ENCODE assay signal across 8 cellular contexts in the genomic region with DNA sequence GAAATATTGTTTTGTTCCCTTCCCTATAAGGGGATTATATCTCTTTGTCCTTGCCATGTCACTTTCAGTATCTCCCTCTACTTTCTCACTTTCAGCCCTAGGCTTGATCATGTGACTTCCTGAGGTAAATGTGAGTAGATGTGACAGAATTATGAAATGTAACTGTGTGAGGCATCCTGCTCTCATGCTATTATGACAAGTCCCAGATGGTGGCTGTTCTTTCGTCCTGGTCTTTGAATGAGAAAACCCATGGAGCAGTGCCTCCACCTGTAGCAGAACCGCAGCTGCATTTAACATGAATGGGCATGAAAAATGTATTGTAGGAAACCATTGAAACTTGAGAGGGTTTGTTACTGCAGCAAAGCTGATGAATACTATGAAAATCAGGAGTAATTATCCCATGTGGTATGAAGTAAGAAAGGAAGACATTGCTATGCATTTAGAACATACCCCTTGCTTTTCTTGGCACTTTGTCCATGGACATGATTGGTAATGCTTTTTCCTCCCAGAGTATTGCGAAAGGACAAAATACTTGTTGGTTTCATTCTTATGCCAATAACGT.
DNase-seq lines count a peak whose midpoint lies in the region; ATAC-seq, FAIRE-seq and TF ChIP-seq lines count a peak whose summit lies in the region.

No MANE protein-coding gene starts in this region.

- POLR2A ChIA-PET in activated CD4-positive, alpha-beta T cell treated with anti-CD3 and anti-CD28 coated beads, Interleukin-2, amount 10 ng/mL, durations not matched to agents 7 days and 5 days (lab: Charles Lee): no interaction called here

- ATAC-seq in HG02623 (IDR thresholded peaks at IDR 0.05; ENCODE audit: unreplicated experiment): peak; percentile 98

- no peaks in the 10 kb centered on the region for H3K36me3 ChIP-seq in OCI-LY3 (replicated peaks; ENCODE audit: low read depth, low read length)

- CTCF ChIA-PET in activated CD4-positive, alpha-beta T cell treated with anti-CD3 and anti-CD28 coated beads, Interleukin-2, amount 10 ng/mL, durations not matched to agents 7 days and 5 days (lab: Charles Lee): no interaction called here

- H3K4me1 ChIP-seq in OCI-LY3 (ENCODE audit: low read length): peaks cover 6% of the 10 kb centered on the region; the same call in 1 of the 2 replicates

- no peak overlapping the region for H3K9ac ChIP-seq in OCI-LY3 (ENCODE audit: low read length)

- peaks cover 16% of the 10 kb centered on the region for H3K4me1 Mint-ChIP-seq in activated CD4-positive, alpha-beta T cell treated with anti-CD3 and anti-CD28 coated beads, Interleukin-2, amount 10 ng/mL, durations not matched to agents 7 days and 5 days

- H3K4me3 ChIP-seq in OCI-LY3 (ENCODE audit: low read length): no peak overlapping the region

- 0 out of 2 replicates have a peak overlapping the region, but pooled peaks have one; percentile 1 for H2AFZ ChIP-seq in OCI-LY3 (ENCODE audit: low read depth, low read length)

- peak overlapping the region; percentile 27 for H3K27ac Mint-ChIP-seq in activated CD4-positive, alpha-beta T cell treated with anti-CD3 and anti-CD28 coated beads, Interleukin-2, amount 10 ng/mL, durations not matched to agents 7 days and 5 days

- H3K9me3 ChIP-seq in OCI-LY3 (ENCODE audit: insufficient read depth, low read length): no peaks in the 10 kb centered on the region

- H3K36me3 Mint-ChIP-seq in activated CD4-positive, alpha-beta T cell treated with anti-CD3 and anti-CD28 coated beads, Interleukin-2, amount 10 ng/mL, durations not matched to agents 7 days and 5 days (ENCODE audit: low read depth): peaks cover 8% of the 10 kb centered on the region

- H3K4me2 ChIP-seq in OCI-LY3 (ENCODE audit: low read length): no peak overlapping the region

- no peak for TF ChIP-seq CTCF in OCI-LY3 (IDR thresholded peaks at IDR 0.05; ENCODE audit: low read depth, low read length)
- no peak for TF ChIP-seq CTCF in D721Med (IDR thresholded peaks at IDR 0.05; ENCODE audit: insufficient read depth, missing control alignments)

- H3K79me2 ChIP-seq in OCI-LY3 (ENCODE audit: low read length): no peaks in the 10 kb centered on the region

- H3K27me3 Mint-ChIP-seq in activated CD4-positive, alpha-beta T cell treated with anti-CD3 and anti-CD28 coated beads, Interleukin-2, amount 10 ng/mL, durations not matched to agents 7 days and 5 days: peaks cover 37% of the 10 kb centered on the region

- H3K9me3 Mint-ChIP-seq in activated CD4-positive, alpha-beta T cell treated with anti-CD3 and anti-CD28 coated beads, Interleukin-2, amount 10 ng/mL, durations not matched to agents 7 days and 5 days: peaks cover 8% of the 10 kb centered on the region

- DNase-seq in activated CD4-positive, alpha-beta T cell treated with anti-CD3 and anti-CD28 coated beads, Interleukin-2, amount 10 ng/mL, durations not matched to agents 7 days and 5 days: peak; percentile 51
- DNase-seq in activated CD4-positive, alpha-beta T cell treated with anti-CD3 and anti-CD28 coated beads for 4 hours: no peak
- peak; percentile 10 for DNase-seq in stimulated activated CD4-positive, alpha-beta T cell treated with anti-CD3 and anti-CD28 coated beads, Interleukin-4, amount 100 ng/mL, for 24 hours
- DNase-seq in DMS153 treated with DMSO at 0.1 percent for 48 hours (lab: John Stamatoyannopoulos, UW; ENCODE audit: unreplicated experiment) (no peak), D721Med (ENCODE audit: insufficient read length, low spot score) (no peak)
- DNase-seq in central memory CD4-positive, alpha-beta T cell: no peak

- no peak for FAIRE-seq in D721Med (lab: Jason Lieb, UNC)

- no peaks in the 10 kb centered on the region for H4K20me1 ChIP-seq in OCI-LY3 (ENCODE audit: insufficient read depth, low read length)

- H3K4me3 Mint-ChIP-seq in activated CD4-positive, alpha-beta T cell treated with anti-CD3 and anti-CD28 coated beads, Interleukin-2, amount 10 ng/mL, durations not matched to agents 7 days and 5 days: peak overlapping the region; percentile 7

- H3K27ac ChIP-seq in OCI-LY3 (ENCODE audit: low read length): no peak overlapping the region

- no peaks in the 10 kb centered on the region for H3K27me3 ChIP-seq in OCI-LY3 (ENCODE audit: low read depth, low read length)

Comparison
In these comparisons a context has a peak if more than half of its experiments do, and no peak if none do; other contexts are left out.
1. DNase-seq: peak in activated CD4-positive, alpha-beta T cell treated with anti-CD3 and anti-CD28 coated beads, Interleukin-2, amount 10 ng/mL, durations not matched to agents 7 days and 5 days (single experiment) and stimulated activated CD4-positive, alpha-beta T cell treated with anti-CD3 and anti-CD28 coated beads, Interleukin-4, amount 100 ng/mL, for 24 hours (single experiment); none in activated CD4-positive, alpha-beta T cell treated with anti-CD3 and anti-CD28 coated beads for 4 hours (0 of 2), DMS153 treated with DMSO at 0.1 percent for 48 hours (single experiment), D721Med (single experiment) and central memory CD4-positive, alpha-beta T cell (single experiment).